ENCODE assay signal across 8 cellular contexts in the genomic region with DNA sequence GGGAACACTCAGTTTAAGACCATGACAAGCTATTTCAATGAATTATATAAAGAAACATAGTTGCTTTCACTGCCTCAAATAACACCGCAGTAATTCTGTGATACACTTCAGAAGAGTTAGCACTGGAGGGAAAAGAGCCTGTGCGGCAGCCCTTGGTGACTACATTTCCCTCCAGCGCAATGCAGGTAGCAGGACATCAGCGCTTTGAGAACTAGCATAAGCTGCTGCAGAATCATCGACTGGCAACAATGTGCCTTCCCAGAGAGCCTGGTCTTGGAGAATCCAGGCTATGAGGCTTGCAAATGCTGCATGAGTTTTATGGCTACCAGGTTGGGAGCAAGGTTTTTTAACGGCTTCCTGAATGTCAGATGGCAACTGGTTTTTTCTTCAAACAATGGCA. TPM values are rescaled to one million over a fixed set of nuclear protein-coding genes. Genes with fewer than 3 reads are reported as not detected.
DNase-seq lines count a peak whose midpoint lies in the region; ATAC-seq and TF ChIP-seq lines count a peak whose summit lies in the region.
"Had no signal": no experiment of that assay in that cellular context is flagged by ENCODE, and none has a peak within 500 bp of the region (broad histone marks: within the 10 kb centered on the region; RNA-seq: fewer than 3 reads in every experiment).

No MANE protein-coding gene starts in this region.

- peaks cover 100% of the 10 kb centered on the region for H3K79me2 ChIP-seq in Loucy (ENCODE audit: insufficient read depth, low read length)

- no peaks in the 10 kb centered on the region for H3K36me3 ChIP-seq in Loucy (ENCODE audit: insufficient read depth, low read length)
- H3K36me3 ChIP-seq in psoas muscle (ENCODE audit: insufficient read depth in 1 of 2, low read depth in 1 of 2), result no peaks in the 10 kb centered on the region

- no peak overlapping the region for H3K27ac ChIP-seq in psoas muscle

- H3K4me1 ChIP-seq in Loucy (ENCODE audit: insufficient read depth, low read length, poor library complexity, severe bottlenecking) (peaks cover 97% of the 10 kb centered on the region), psoas muscle (peaks cover 99% of the 10 kb centered on the region)

- no peak for TF ChIP-seq POLR2A in erythroblast (IDR thresholded peaks at IDR 0.05; ENCODE audit: low read length)

- peak overlapping the region; percentile 75 for H3K4me2 ChIP-seq in Loucy (ENCODE audit: low read depth, low read length, poor library complexity, severe bottlenecking)

- TF ChIP-seq CTCF in GM12875 (IDR thresholded peaks at IDR 0.05; ENCODE audit: borderline replicate concordance, insufficient read depth, low read depth, low read length) (no peak), Loucy (conservative IDR thresholded peaks at IDR 0.05; ENCODE audit: low read length) (no peak), psoas muscle (IDR thresholded peaks at IDR 0.05) (no peak)

- peaks cover 97% of the 10 kb centered on the region for H4K20me1 ChIP-seq in Loucy (ENCODE audit: insufficient read depth, low read length, poor library complexity, severe bottlenecking)

- DNase-seq in erythroblast (lab: John Stamatoyannopoulos, UW), result peak; percentile 31 to 45
- no peak for DNase-seq in psoas muscle
- DNase-seq in mucosa of gallbladder (ENCODE audit: low spot score), result no peak
- DNase-seq: NCI-H226 had no signal

- H3K27me3 ChIP-seq in Loucy (ENCODE audit: insufficient read depth, low read length, poor library complexity, severe bottlenecking), result no peaks in the 10 kb centered on the region
- no peaks in the 10 kb centered on the region for H3K27me3 ChIP-seq in psoas muscle (ENCODE audit: insufficient read depth in 3 of 3, low read length in 2 of 3)

- 45 to 52% (median 52%) methylated on average over 6 of the region's 6 CpGs for WGBS in psoas muscle, 3 donors

- peak overlapping the region; percentile 8 for H3K4me3 ChIP-seq in GM12875 (ENCODE audit: low read depth, low read length)
- peak overlapping the region; percentile 92 for H3K4me3 ChIP-seq in Loucy (ENCODE audit: low read length, poor library complexity, severe bottlenecking)
- H3K4me3 ChIP-seq in psoas muscle, result peak overlapping the region; percentile 29

- H3K9me3 ChIP-seq in Loucy (ENCODE audit: insufficient read depth, low read depth, low read length) (no peaks in the 10 kb centered on the region), psoas muscle (no peaks in the 10 kb centered on the region)

- H2AFZ ChIP-seq in Loucy (ENCODE audit: low read length), result no peak overlapping the region

- H3F3A ChIP-seq in Loucy (ENCODE audit: low read depth), result no peaks in the 10 kb centered on the region

- H3K9me2 ChIP-seq in Loucy (replicated peaks; ENCODE audit: low read depth, low read length), result no peaks in the 10 kb centered on the region

- peak overlapping the region; percentile 36 for H3K9ac ChIP-seq in Loucy (ENCODE audit: low read depth, low read length, poor library complexity, severe bottlenecking)

- ATAC-seq in psoas muscle (peak in 1 of 4 donors; percentile 44), HG03378 (IDR thresholded peaks at IDR 0.05; ENCODE audit: unreplicated experiment) (no peak), HG02623 (IDR thresholded peaks at IDR 0.05; ENCODE audit: unreplicated experiment) (no peak)

- intact Hi-C loops in psoas muscle (cut with DNase I), result loop anchor here in 1 of 2 donors (5.0 to 10.0 kb wide), 2 partner anchors 82 to 165 kb away; no protein-coding TSS in a partner anchor

RNA-seq across cellular contexts. Expression of gene NRIP1, which starts 7.5 kb away (rescaled TPM):
- 100 to 1,000 TPM in 1 of 4 donors, 10 to 100 TPM in 3; 42.8 to 137 (median 58.9) TPM for total RNA-seq in psoas muscle
- 10 to 100 TPM; 12.1 to 30.3 (median 14.6) TPM for polyA plus RNA-seq in psoas muscle
- total RNA-seq in mucosa of gallbladder, result 34.4 TPM

Comparison
In these comparisons a context has a peak if more than half of its experiments do, and no peak if none do; other contexts are left out.
1. H3K4me3 ChIP-seq: peak in every context shown above with its lines; median percentile 92 in Loucy; 29 in psoas muscle; 8 in GM12875.
2. DNase-seq: peak in erythroblast (2 of 2); none in psoas muscle (0 of 2) and mucosa of gallbladder (single experiment).